ENCODE assay signal across 20 cellular contexts in genomic region chr17:3795758-3796102, GRCh38. TPM values are rescaled to one million over a fixed set of nuclear protein-coding genes. Genes with fewer than 3 reads are reported as not detected.
DNase-seq lines count a peak whose midpoint lies in the region; ATAC-seq, FAIRE-seq and TF ChIP-seq lines count a peak whose summit lies in the region.
"Had no signal": no experiment of that assay in that cellular context is flagged by ENCODE, and none has a peak within 500 bp of the region (broad histone marks: within the 10 kb centered on the region; RNA-seq: fewer than 3 reads in every experiment).

No MANE protein-coding gene starts in this region.

- H3K4me3 ChIP-seq in NT2/D1 (ENCODE audit: insufficient read length, low read depth) (no peak overlapping the region), K562 (no peak overlapping the region), trophoblast cell (ENCODE audit: low read depth, low read length) (no peak overlapping the region), prostate gland (no peak overlapping the region), vagina (no peak overlapping the region)
- H3K4me3 ChIP-seq: colonic mucosa, left lung had no signal

- intact Hi-C loops in K562 (cut with micrococcal nuclease): no loop called here
- intact Hi-C loops in prostate gland (cut with DNase I): no loop called here
- intact Hi-C loops in vagina (cut with DNase I): no loop called here

- TF ChIP-seq RAD21 in K562 (CRISPR knock-in tag; conservative IDR thresholded peaks at IDR 0.05 in 1 of 2, IDR thresholded peaks at IDR 0.05 in 1 of 2): no peak

- no TSS peak for BruUV-seq in K562 (replicated peaks; lab: Mats Ljungman, UMichigan)

- TF ChIP-seq POLR2A in GM18505 (IDR thresholded peaks at IDR 0.05; ENCODE audit: borderline replicate concordance, extremely low read depth, insufficient read depth, insufficient read length) (peak; percentile 26), K562 (conservative IDR thresholded peaks at IDR 0.05) (no peak), prostate gland (IDR thresholded peaks at IDR 0.05) (no peak), vagina (IDR thresholded peaks at IDR 0.05) (no peak)

- TF ChIP-seq CTCF in K562 (IDR thresholded peaks at IDR 0.05 in 2 of 3, conservative IDR thresholded peaks at IDR 0.05 in 1 of 3; ENCODE audit: insufficient read depth in 2 of 3, low read depth in 1 of 3, low read length in 3 of 3): no peak
- TF ChIP-seq CTCF in prostate gland (IDR thresholded peaks at IDR 0.05): no peak
- no peak for TF ChIP-seq CTCF in vagina (IDR thresholded peaks at IDR 0.05)

- H2AK5ac ChIP-seq in trophoblast cell (ENCODE audit: low read length): no peak overlapping the region

- no peak for TF ChIP-seq EP300 in K562 (IDR thresholded peaks at IDR 0.05; ENCODE audit: low read length)

- H3K27ac ChIP-seq in K562 (ENCODE audit: extremely low read depth, low read depth, low read length) (no peak overlapping the region), trophoblast cell (ENCODE audit: low read depth, low read length) (peak overlapping the region; percentile 71), prostate gland (no peak overlapping the region), vagina (no peak overlapping the region)
- H3K27ac ChIP-seq: colonic mucosa, left lung, VCaP had no signal

- no peak overlapping the region for H4K12ac ChIP-seq in trophoblast cell (ENCODE audit: low read depth, low read length)

- CTCF ChIA-PET in K562 (lab: Yijun Ruan, JAX; ENCODE audit: low intra/inter-chr PET ratio): no interaction called here

- in situ Hi-C loops in K562 (cut with MboI): no loop called here

- no peak overlapping the region for H3K14ac ChIP-seq in trophoblast cell (ENCODE audit: low read length)

- H3K4me1 ChIP-seq in NT2/D1 (ENCODE audit: insufficient read depth, insufficient read length): peaks cover 13% of the 10 kb centered on the region
- peaks cover 0 to 11% of the 10 kb centered on the region in 2 experiments; a peak in 2 of 5 replicates for H3K4me1 ChIP-seq in K562 (replicated peaks in 1 of 2; ENCODE audit: control insufficient read depth in 2 of 2, insufficient read depth in 2 of 2, low read length in 2 of 2)
- H3K4me1 ChIP-seq in trophoblast cell (ENCODE audit: control insufficient read depth in 1 of 2, insufficient read depth in 2 of 2, low read length in 2 of 2): peaks cover 3 to 13% of the 10 kb centered on the region in 2 experiments
- no peaks in the 10 kb centered on the region for H3K4me1 ChIP-seq in prostate gland (replicated peaks)
- H3K4me1 ChIP-seq in vagina: peaks cover 12% of the 10 kb centered on the region
- H3K4me1 ChIP-seq: colonic mucosa had no signal

- H4K20me1 ChIP-seq in K562 (replicated peaks; ENCODE audit: control insufficient read depth, insufficient read depth, low read length): no peaks in the 10 kb centered on the region

- H3K4me2 ChIP-seq in K562 (ENCODE audit: insufficient read depth, low read length) (no peak overlapping the region), trophoblast cell (ENCODE audit: low read length) (no peak overlapping the region)

- no peak overlapping the region for H3K18ac ChIP-seq in trophoblast cell (ENCODE audit: low read length)

- H3K9me3 ChIP-seq in NT2/D1 (ENCODE audit: insufficient read depth, low read length): no peaks in the 10 kb centered on the region
- H3K9me3 ChIP-seq in K562 (replicated peaks; ENCODE audit: control insufficient read depth, insufficient read depth, low read depth, low read length): no peaks in the 10 kb centered on the region
- H3K9me3 ChIP-seq in trophoblast cell (ENCODE audit: insufficient read depth, low read depth, low read length): peaks cover 4% of the 10 kb centered on the region
- no peaks in the 10 kb centered on the region for H3K9me3 ChIP-seq in prostate gland
- no peaks in the 10 kb centered on the region for H3K9me3 ChIP-seq in vagina
- H3K9me3 ChIP-seq: colonic mucosa, left lung had no signal

- peaks cover 4% of the 10 kb centered on the region for H3K79me1 ChIP-seq in trophoblast cell (ENCODE audit: low read length)

- peak overlapping the region; percentile 50 for H3K9ac ChIP-seq in NT2/D1 (ENCODE audit: insufficient read length, low read depth)
- no peak overlapping the region; a peak in 1 of 4 replicates for H3K9ac ChIP-seq in K562 (ENCODE audit: insufficient read depth in 1 of 2, low read depth in 2 of 2, low read length in 2 of 2)
- no peak overlapping the region for H3K9ac ChIP-seq in trophoblast cell (ENCODE audit: low read length)

- no peak for ATAC-seq in GM18505 (IDR thresholded peaks at IDR 0.05; ENCODE audit: unreplicated experiment)
- no peak for ATAC-seq in K562
- ATAC-seq in GM21515 (IDR thresholded peaks at IDR 0.05; ENCODE audit: unreplicated experiment): no peak
- ATAC-seq: left lung had no signal

- H3K79me2 ChIP-seq in K562 (ENCODE audit: control insufficient read depth, insufficient read depth, low read length): no peaks in the 10 kb centered on the region
- no peaks in the 10 kb centered on the region for H3K79me2 ChIP-seq in trophoblast cell (ENCODE audit: control insufficient read depth, insufficient read depth, low read length, poor library complexity)

- no peak overlapping the region for H3K4ac ChIP-seq in trophoblast cell (ENCODE audit: low read depth, low read length)

- H2BK12ac ChIP-seq in trophoblast cell (ENCODE audit: low read length): no peak overlapping the region

- H2BK5ac ChIP-seq in trophoblast cell (ENCODE audit: low read depth, low read length, poor library complexity): no peak overlapping the region

- H2AFZ ChIP-seq in K562 (ENCODE audit: low read depth, low read length): no peak overlapping the region
- H2AFZ ChIP-seq in trophoblast cell (ENCODE audit: insufficient read depth, low read length, poor library complexity): no peak overlapping the region

- no peak overlapping the region for H3K23ac ChIP-seq in trophoblast cell (ENCODE audit: low read length)

- no peak overlapping the region for H4K8ac ChIP-seq in trophoblast cell (ENCODE audit: low read depth, low read length)

- no peak overlapping the region for H4K91ac ChIP-seq in trophoblast cell (ENCODE audit: low read depth, low read length)

- no peaks in the 10 kb centered on the region for H3K9me1 ChIP-seq in K562 (ENCODE audit: control insufficient read depth, insufficient read depth, low read length)

- POLR2A ChIA-PET in K562 (lab: Yijun Ruan, JAX): interaction anchor here (0.6 kb wide), 1 partner anchor 9 kb away, joined by 3 read pairs; no protein-coding TSS in a partner anchor

- H2BK120ac ChIP-seq in trophoblast cell (ENCODE audit: insufficient read depth, low read length, poor library complexity): no peak overlapping the region

- H3K27me3 ChIP-seq in NT2/D1 (ENCODE audit: insufficient read depth, insufficient read length) (no peaks in the 10 kb centered on the region), K562 (ENCODE audit: control insufficient read depth in 2 of 2, insufficient read depth in 2 of 2, low read length in 2 of 2) (peaks cover 0 to 4% of the 10 kb centered on the region in 2 experiments; a peak in 1 of 5 replicates), trophoblast cell (ENCODE audit: insufficient read depth, low read length) (no peaks in the 10 kb centered on the region), prostate gland (replicated peaks; ENCODE audit: insufficient read depth) (no peaks in the 10 kb centered on the region), vagina (no peaks in the 10 kb centered on the region)
- H3K27me3 ChIP-seq: colonic mucosa, left lung had no signal

- H3K36me3 ChIP-seq in NT2/D1 (ENCODE audit: insufficient read depth, insufficient read length, low read length) (no peaks in the 10 kb centered on the region), K562 (ENCODE audit: control insufficient read depth, insufficient read depth, low read length) (no peaks in the 10 kb centered on the region), trophoblast cell (ENCODE audit: control insufficient read depth in 1 of 2, insufficient read depth in 2 of 2, low read length in 2 of 2) (peaks cover 0 to 2% of the 10 kb centered on the region in 2 experiments), prostate gland (no peaks in the 10 kb centered on the region), vagina (no peaks in the 10 kb centered on the region)
- H3K36me3 ChIP-seq: colonic mucosa, left lung had no signal

- no peak for FAIRE-seq in K562 (lab: Jason Lieb, UNC)

- WGBS in K562 (ENCODE audit: insufficient coverage, low coverage, missing lambda C conversion rate): 50% methylated on average over 12 of the region's 20 CpGs
- no CpG with 5 or more reads among the region's 20 CpGs for WGBS in trophoblast cell (ENCODE audit: extremely low coverage, insufficient coverage, insufficient read length)
- 82% methylated on average over 19 of the region's 20 CpGs for WGBS in prostate gland

- DNase-seq in NT2/D1 (ENCODE audit: low read depth, low spot score) (no peak), K562 (ENCODE audit: extremely low read depth in 1 of 4, low spot score in 3 of 4) (no peak), trophoblast cell (no peak), hippocampal formation (lab: John Stamatoyannopoulos, UW) (no peak), prostate gland (ENCODE audit: low spot score) (no peak), vagina (ENCODE audit: extremely low spot score in 2 of 2) (no peak)
- DNase-seq: activated naive CD4-positive, alpha-beta T cell treated with anti-CD3 and anti-CD28 coated beads, Interleukin-2, amount 50 U/mL, for 16 hours; colonic mucosa; COR-L47; glutamatergic neuron; KBM-7; left lung; NCI-H1048; NCI-H2029; NCI-H226; NCI-H82; SIG-M5 had no signal

RNA-seq across cellular contexts. Expression of gene ITGAE, which starts 5.3 kb away (rescaled TPM):
- 17.8 and 20.9 TPM in 2 replicates for total RNA-seq in K562 (2011; cell fraction: chromatin; rRNA removed; ENCODE audit: low replicate concordance)
- 14.1 and 16.8 TPM in 2 replicates for total RNA-seq in K562 (2011; cell fraction: nucleolus; rRNA removed)
- total RNA-seq in K562 (2011; cell fraction: nucleoplasm; rRNA removed): 18.1 and 21.6 TPM in 2 replicates
- 14.8 and 24.2 TPM in 2 replicates for total RNA-seq in K562 (2014; rRNA removed)
- total RNA-seq in K562 (2014; rRNA removed; fragmentation: Illumina TruSeq; extraction: Trizol): 19.8 and 20.1 TPM in 2 replicates
- total RNA-seq in K562 (2015; rRNA removed; fragmentation: Illumina TruSeq; extraction: Trizol): 23.0 and 27.0 TPM in 2 replicates
- total RNA-seq in K562 (2021): 17.0 and 18.5 TPM in 2 replicates
- polyA plus RNA-seq in K562 (2011; rRNA removed): 45.3 and 49.9 TPM in 2 replicates
- polyA plus RNA-seq in K562 (2011; cell fraction: cytosol; rRNA removed): 18.5 and 26.8 TPM in 2 replicates
- 19.2 and 31.3 TPM in 2 replicates for polyA plus RNA-seq in K562 (2011; cell fraction: nucleus; rRNA removed)
- 18.3 and 39.8 TPM in 2 replicates for polyA plus RNA-seq in K562 (2012)
- 18.2 and 19.3 TPM in 2 replicates for polyA plus RNA-seq in K562 (2014; fragmentation: Illumina TruSeq; extraction: Trizol)
- 100 to 1,000 TPM; 151 to 160 TPM for polyA plus RNA-seq in K562 (2014; fragmentation: Nextera tagmentation; extraction: Ambion mirVana)
- polyA plus RNA-seq in K562 (2014; rRNA removed): 27.6 and 33.3 TPM in 2 replicates
- 6.7 and 9.9 TPM in 2 replicates for polyA minus RNA-seq in K562 (2011; rRNA and poly(A)+ RNA removed)
- polyA minus RNA-seq in K562 (2011; cell fraction: cytosol; rRNA and poly(A)+ RNA removed): 3.2 and 4.3 TPM in 2 replicates
- 5.3 and 7.1 TPM in 2 replicates for polyA minus RNA-seq in K562 (2011; cell fraction: nucleus; rRNA and poly(A)+ RNA removed)
- polyA plus RNA-seq in trophoblast cell (2013): 32.1 and 34.1 TPM in 2 replicates
- 10 to 100 TPM; 16.2 to 27.6 TPM for total RNA-seq in prostate gland
- 30.9 TPM for total RNA-seq in vagina

RNA-seq across cellular contexts. Expression of gene NCBP3, which starts 50.3 kb away (rescaled TPM):
- 47.1 and 120 TPM in 2 replicates for total RNA-seq in K562 (2011; cell fraction: chromatin; rRNA removed; ENCODE audit: low replicate concordance)
- 24.3 and 29.0 TPM in 2 replicates for total RNA-seq in K562 (2011; cell fraction: nucleolus; rRNA removed)
- total RNA-seq in K562 (2011; cell fraction: nucleoplasm; rRNA removed): 71.9 and 106 TPM in 2 replicates
- total RNA-seq in K562 (2014; rRNA removed): 11.9 and 13.0 TPM in 2 replicates
- 20.8 and 21.4 TPM in 2 replicates for total RNA-seq in K562 (2014; rRNA removed; fragmentation: Illumina TruSeq; extraction: Trizol)
- 15.0 and 17.9 TPM in 2 replicates for total RNA-seq in K562 (2015; rRNA removed; fragmentation: Illumina TruSeq; extraction: Trizol)
- total RNA-seq in K562 (2021): 20.5 and 23.7 TPM in 2 replicates
- 16.7 and 22.0 TPM in 2 replicates for polyA plus RNA-seq in K562 (2011; rRNA removed)
- 4.4 and 8.3 TPM in 2 replicates for polyA plus RNA-seq in K562 (2011; cell fraction: cytosol; rRNA removed)
- 35.6 and 38.6 TPM in 2 replicates for polyA plus RNA-seq in K562 (2011; cell fraction: nucleus; rRNA removed)
- polyA plus RNA-seq in K562 (2012): 15.5 and 16.0 TPM in 2 replicates
- polyA plus RNA-seq in K562 (2014; fragmentation: Illumina TruSeq; extraction: Trizol): 16.6 and 23.0 TPM in 2 replicates
- 1 to 10 TPM; 3.1 to 5.8 TPM for polyA plus RNA-seq in K562 (2014; fragmentation: Nextera tagmentation; extraction: Ambion mirVana)
- 25.5 and 26.9 TPM in 2 replicates for polyA plus RNA-seq in K562 (2014; rRNA removed)
- polyA minus RNA-seq in K562 (2011; rRNA and poly(A)+ RNA removed): 19.6 and 25.8 TPM in 2 replicates
- polyA minus RNA-seq in K562 (2011; cell fraction: cytosol; rRNA and poly(A)+ RNA removed): 5.0 and 8.9 TPM in 2 replicates
- 11.3 and 17.9 TPM in 2 replicates for polyA minus RNA-seq in K562 (2011; cell fraction: nucleus; rRNA and poly(A)+ RNA removed)
- 31.8 and 32.8 TPM in 2 replicates for polyA plus RNA-seq in trophoblast cell (2013)
- 100 to 1,000 TPM in 1 of 2 donors, 10 to 100 TPM in 1; 14.8 to 370 TPM for total RNA-seq in prostate gland
- 20.6 TPM for total RNA-seq in vagina
